ENCODE assay signal across 8 cellular contexts in genomic region chr2:27428213-27428977, GRCh38. TPM values are rescaled to one million over a fixed set of nuclear protein-coding genes. Genes with fewer than 3 reads are reported as not detected.
DNase-seq lines count a peak whose midpoint lies in the region; ATAC-seq and TF ChIP-seq lines count a peak whose summit lies in the region.

Gene NRBP1 (plus strand): TSS chr2:27428631. CDS start chr2:27433274, 4,643 bp downstream.

- H3K36me3 ChIP-seq in CD4-positive, CD25-positive, alpha-beta regulatory T cell (ENCODE audit: control insufficient read depth, insufficient read depth, low read length), result peaks cover 4% of the 10 kb centered on the region
- H3K36me3 ChIP-seq in right lobe of liver, result peaks cover 0 to 4% (median 1%) of the 10 kb centered on the region in 4 donors

- DNase-seq in CD4-positive, CD25-positive, alpha-beta regulatory T cell, result peak; percentile 88 to 94 (median 89)
- DNase-seq in NCI-H82 treated with DMSO at 0.1 percent for 48 hours (lab: John Stamatoyannopoulos, UW; ENCODE audit: unreplicated experiment), result peak; percentile 89
- DNase-seq in activated CD4-positive, alpha-beta memory T cell treated with anti-CD3 and anti-CD28 coated beads for 36 hours, result peak; percentile 94
- DNase-seq in dermis microvascular lymphatic vessel endothelial cell (ENCODE audit: low read depth in 2 of 2), result peak; percentile 69 to 91
- peak; percentile 94 to 96 (median 95) for DNase-seq in right lobe of liver
- peak; percentile 93 for DNase-seq in stimulated activated CD4-positive, alpha-beta T cell treated with anti-CD3 and anti-CD28 coated beads, Interleukin-4, amount 100 ng/mL, for 24 hours

- peak within 1 kb of the TSS; percentile 94 to 99 (median 95) for H3K27ac Mint-ChIP-seq in CD4-positive, CD25-positive, alpha-beta regulatory T cell
- H3K27ac Mint-ChIP-seq in activated CD4-positive, alpha-beta memory T cell treated with anti-CD3 and anti-CD28 coated beads for 36 hours, result peak within 1 kb of the TSS; percentile 98

- H3K9me3 Mint-ChIP-seq in CD4-positive, CD25-positive, alpha-beta regulatory T cell, result peaks cover 0 to 3% (median 0%) of the 10 kb centered on the region in 7 donors
- no peaks in the 10 kb centered on the region for H3K9me3 Mint-ChIP-seq in activated CD4-positive, alpha-beta memory T cell treated with anti-CD3 and anti-CD28 coated beads for 36 hours

- H3K27me3 ChIP-seq in CD4-positive, CD25-positive, alpha-beta regulatory T cell (ENCODE audit: control insufficient read depth, insufficient read depth, low read length), result no peaks in the 10 kb centered on the region
- no peaks in the 10 kb centered on the region for H3K27me3 ChIP-seq in right lobe of liver

- TF ChIP-seq POLR2A in right lobe of liver (IDR thresholded peaks at IDR 0.05), result peak; percentile 94

- peaks cover 7% of the 10 kb centered on the region for H3K36me3 Mint-ChIP-seq in CD4-positive, CD25-positive, alpha-beta regulatory T cell
- H3K36me3 Mint-ChIP-seq in activated CD4-positive, alpha-beta memory T cell treated with anti-CD3 and anti-CD28 coated beads for 36 hours, result peaks cover 12% of the 10 kb centered on the region

- peak; percentile 93 to 95 for ATAC-seq in CD4-positive, CD25-positive, alpha-beta regulatory T cell (ENCODE audit: low read depth in 2 of 2)
- ATAC-seq in GM19397 (IDR thresholded peaks at IDR 0.05; ENCODE audit: unreplicated experiment), result peak; percentile 88
- ATAC-seq in HG03565 (IDR thresholded peaks at IDR 0.05; ENCODE audit: unreplicated experiment), result peak; percentile 85
- peak; percentile 92 to 96 (median 95) for ATAC-seq in right lobe of liver

- no peaks in the 10 kb centered on the region for H3K9me3 ChIP-seq in CD4-positive, CD25-positive, alpha-beta regulatory T cell (ENCODE audit: control insufficient read depth in 2 of 2, low read length in 2 of 2)
- H3K9me3 ChIP-seq in right lobe of liver, result no peaks in the 10 kb centered on the region

- intact Hi-C loops in activated CD4-positive, alpha-beta memory T cell treated with anti-CD3 and anti-CD28 coated beads for 36 hours (cut with micrococcal nuclease), result loop anchor here (1.0 to 2.0 kb wide), 6 partner anchors 19 to 255 kb away; partner anchors contain the start of genes CCDC121, GPN1, IFT172 and PPM1G
- intact Hi-C loops in right lobe of liver (cut with DNase I), result no loop called here

- TF ChIP-seq CTCF in right lobe of liver (IDR thresholded peaks at IDR 0.05), result no peak

- peak within 1 kb of the TSS; percentile 86 for H3K27ac ChIP-seq in CD4-positive, CD25-positive, alpha-beta regulatory T cell (ENCODE audit: insufficient read depth, low read length, poor library complexity, severe bottlenecking)
- peak within 1 kb of the TSS; percentile 89 to 98 (median 97) for H3K27ac ChIP-seq in right lobe of liver

- 0% methylated on average over 7 of the region's 75 CpGs for WGBS in right lobe of liver (ENCODE audit: insufficient coverage, low coverage, low lambda C conversion rate, missing lambda C conversion rate)

- H3K27me3 Mint-ChIP-seq in CD4-positive, CD25-positive, alpha-beta regulatory T cell, result peaks cover 7% of the 10 kb centered on the region
- H3K27me3 Mint-ChIP-seq in activated CD4-positive, alpha-beta memory T cell treated with anti-CD3 and anti-CD28 coated beads for 36 hours, result no peaks in the 10 kb centered on the region

- POLR2A ChIA-PET in activated CD4-positive, alpha-beta memory T cell treated with anti-CD3 and anti-CD28 coated beads for 36 hours (lab: Charles Lee), result interaction anchor here (0.6 to 5.5 kb wide), 10 partner anchors 11 to 254 kb away, joined by 3 to 63 read pairs (median 4); partner anchors contain the start of genes GTF3C2, PPM1G and ZNF513

- CTCF ChIA-PET in activated CD4-positive, alpha-beta memory T cell treated with anti-CD3 and anti-CD28 coated beads for 36 hours (lab: Charles Lee), result interaction anchor here (1.0 to 6.4 kb wide), 7 partner anchors 8 to 254 kb away, joined by 3 to 53 read pairs (median 10); partner anchors contain the start of genes EIF2B4, PPM1G and SNX17

- H3K4me1 Mint-ChIP-seq in CD4-positive, CD25-positive, alpha-beta regulatory T cell, result peaks cover 21 to 48% (median 31%) of the 10 kb centered on the region in 4 donors
- peaks cover 35% of the 10 kb centered on the region for H3K4me1 Mint-ChIP-seq in activated CD4-positive, alpha-beta memory T cell treated with anti-CD3 and anti-CD28 coated beads for 36 hours (ENCODE audit: low read depth)

- peak within 1 kb of the TSS; percentile 91 for H3K4me3 ChIP-seq in CD4-positive, CD25-positive, alpha-beta regulatory T cell (ENCODE audit: low read depth, low read length)
- peak within 1 kb of the TSS; percentile 99 to 100 (median 99) for H3K4me3 ChIP-seq in right lobe of liver

- peak within 1 kb of the TSS; percentile 98 to 99 (median 98) for H3K4me3 Mint-ChIP-seq in CD4-positive, CD25-positive, alpha-beta regulatory T cell
- H3K4me3 Mint-ChIP-seq in activated CD4-positive, alpha-beta memory T cell treated with anti-CD3 and anti-CD28 coated beads for 36 hours, result peak within 1 kb of the TSS; percentile 99

- H3K4me1 ChIP-seq in CD4-positive, CD25-positive, alpha-beta regulatory T cell (ENCODE audit: control insufficient read depth, insufficient read depth, low read length, poor library complexity, severe bottlenecking), result peaks cover 39% of the 10 kb centered on the region
- peaks cover 0 to 18% (median 12%) of the 10 kb centered on the region in 4 donors for H3K4me1 ChIP-seq in right lobe of liver

RNA-seq across cellular contexts. Expression of gene NRBP1, which starts in this region (rescaled TPM):
- 182 TPM for total RNA-seq in CD4-positive, CD25-positive, alpha-beta regulatory T cell
- 100 to 1,000 TPM in 3 of 4 donors, 10 to 100 TPM in 1; 87.1 to 122 (median 109) TPM for polyA plus RNA-seq in CD4-positive, CD25-positive, alpha-beta regulatory T cell
- 10 to 100 TPM; 80.8 to 82.7 TPM for total RNA-seq in activated CD4-positive, alpha-beta memory T cell treated with anti-CD3 and anti-CD28 coated beads for 36 hours
- total RNA-seq in dermis microvascular lymphatic vessel endothelial cell, result 91.0 and 106 TPM in 2 replicates
- 10 to 100 TPM; 37.7 to 49.4 (median 41.5) TPM for total RNA-seq in right lobe of liver

Comparison
In these comparisons a context has a peak if more than half of its experiments do, and no peak if none do; other contexts are left out.
1. Peak in every context shown above with its lines: DNase-seq, ATAC-seq, H3K4me3 ChIP-seq and H3K27ac ChIP-seq.